In the genomic region with DNA sequence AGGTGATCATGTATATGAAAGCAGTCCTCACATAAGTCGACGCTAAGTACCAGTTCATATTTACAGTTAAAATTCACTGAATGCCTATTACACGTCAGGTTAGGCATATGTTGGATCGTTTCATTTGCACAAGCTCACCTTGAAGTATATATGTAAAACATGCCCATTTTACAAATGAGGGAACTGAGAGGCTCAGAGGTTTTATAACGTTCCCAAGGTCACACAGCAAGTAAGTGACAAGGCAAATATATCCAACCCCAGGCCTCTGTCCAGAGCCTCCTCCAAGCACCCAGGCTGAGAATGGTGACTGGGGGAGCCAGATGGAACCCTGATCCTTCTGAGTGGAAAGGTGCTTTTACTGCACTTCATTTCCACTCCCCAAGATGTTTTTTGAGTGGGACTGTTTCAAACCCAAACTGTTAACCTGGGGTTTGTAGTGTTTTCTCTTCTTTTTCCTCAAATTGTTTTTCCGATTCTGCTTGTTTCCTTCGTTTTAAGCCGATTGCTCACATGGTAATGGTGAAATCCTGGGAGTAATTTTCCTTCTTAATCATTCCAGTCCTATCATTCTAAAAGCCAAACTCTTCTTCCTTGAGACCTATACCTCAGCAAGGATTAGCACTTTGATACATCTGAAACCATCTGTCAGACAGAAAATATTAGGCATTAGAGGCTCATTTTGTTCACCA, we compare ENCODE assay signal across 1 cellular context.
TF ChIP-seq lines count a peak whose summit lies in the region.

No MANE protein-coding gene starts in this region.

TF ChIP-seq in HCT116, 20 proteins besides CTCF, POLR2A, EP300 and RAD21 (continued from another document):
- TF ChIP-seq ZBTB33 (IDR thresholded peaks at IDR 0.05; ENCODE audit: extremely low read depth, insufficient replicate concordance, low read length) (no peak), ZFX (IDR thresholded peaks at IDR 0.05) (no peak), FOSL1 (IDR thresholded peaks at IDR 0.05; ENCODE audit: low read depth) (no peak), SRF (IDR thresholded peaks at IDR 0.05; ENCODE audit: low read depth) (no peak), ELF1 (IDR thresholded peaks at IDR 0.05; ENCODE audit: borderline replicate concordance, low read depth) (no peak), CEBPB (IDR thresholded peaks at IDR 0.05; ENCODE audit: low read depth) (no peak)
- TF ChIP-seq, protein P1, sequence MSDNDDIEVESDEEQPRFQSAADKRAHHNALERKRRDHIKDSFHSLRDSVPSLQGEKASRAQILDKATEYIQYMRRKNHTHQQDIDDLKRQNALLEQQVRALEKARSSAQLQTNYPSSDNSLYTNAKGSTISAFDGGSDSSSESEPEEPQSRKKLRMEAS (IDR thresholded peaks at IDR 0.05) = no peak
